25 cellular contexts compared by ENCODE assay signal in the genomic region with DNA sequence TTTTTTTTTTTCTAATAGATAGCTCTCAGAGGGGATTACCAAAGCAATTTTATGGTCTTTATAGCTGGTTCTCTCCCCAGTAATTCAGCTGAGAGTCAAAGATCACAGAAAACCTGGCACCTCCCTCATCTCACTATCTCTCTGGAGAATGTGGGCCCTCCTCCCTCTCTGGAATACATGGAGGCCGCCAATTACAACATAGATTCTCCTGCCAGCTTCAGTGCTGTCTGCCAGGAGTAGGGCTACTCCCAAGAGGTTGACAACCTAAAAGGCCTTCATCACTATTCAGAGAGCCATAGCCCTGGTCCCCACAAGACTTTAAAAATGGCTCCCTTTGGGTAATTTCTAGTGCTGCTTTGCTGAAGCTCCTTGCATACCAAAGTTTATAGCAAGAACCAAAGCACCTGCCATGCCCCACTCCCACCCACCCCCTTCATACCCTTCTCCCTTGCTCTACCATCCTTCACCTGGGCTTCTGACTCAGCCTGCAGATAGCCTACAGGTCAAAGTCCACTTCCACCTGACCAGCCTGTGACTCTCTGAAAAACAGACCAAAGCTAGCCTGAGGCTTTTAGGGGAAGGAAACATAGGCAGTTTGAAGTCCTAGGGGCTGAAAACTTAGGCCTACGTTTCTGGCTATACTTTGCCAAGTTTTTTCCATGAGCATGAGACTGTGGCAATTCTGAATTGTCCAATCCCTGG.
DNase-seq lines count a peak whose midpoint lies in the region; ATAC-seq and TF ChIP-seq lines count a peak whose summit lies in the region.
"Had no signal": no experiment of that assay in that cellular context is flagged by ENCODE, and none has a peak within 500 bp of the region (broad histone marks: within the 10 kb centered on the region; RNA-seq: fewer than 3 reads in every experiment).

No MANE protein-coding gene starts in this region.

- H3K27me3 Mint-ChIP-seq in activated CD4-positive, alpha-beta memory T cell treated with anti-CD3 and anti-CD28 coated beads for 36 hours: no peaks in the 10 kb centered on the region
- peaks cover 0 to 6% (median 0%) of the 10 kb centered on the region in 5 donors for H3K27me3 Mint-ChIP-seq in naive thymus-derived CD8-positive, alpha-beta T cell

- no peaks in the 10 kb centered on the region for H3K36me3 ChIP-seq in right atrium auricular region
- no peaks in the 10 kb centered on the region for H3K36me3 ChIP-seq in heart left ventricle
- no peaks in the 10 kb centered on the region for H3K36me3 ChIP-seq in uterus
- H3K36me3 ChIP-seq: SJSA1, upper lobe of left lung had no signal

- H3K4me3 Mint-ChIP-seq in activated CD4-positive, alpha-beta memory T cell treated with anti-CD3 and anti-CD28 coated beads for 36 hours: no peak overlapping the region
- H3K4me3 Mint-ChIP-seq in naive thymus-derived CD8-positive, alpha-beta T cell: no peak overlapping the region
- H3K4me3 Mint-ChIP-seq: activated T-cell treated with anti-CD3 and anti-CD28 coated beads, Interleukin-2, amount 50 U/mL, for 4 hours; CD8-positive, alpha-beta T cell; central memory CD8-positive, alpha-beta T cell; GM23338; naive thymus-derived CD4-positive, alpha-beta T cell had no signal

- CTCF ChIA-PET in activated CD4-positive, alpha-beta memory T cell treated with anti-CD3 and anti-CD28 coated beads for 36 hours (lab: Charles Lee): no interaction called here

- POLR2A ChIA-PET in activated CD4-positive, alpha-beta memory T cell treated with anti-CD3 and anti-CD28 coated beads for 36 hours (lab: Charles Lee): no interaction called here
- POLR2A ChIA-PET in naive thymus-derived CD8-positive, alpha-beta T cell (lab: Charles Lee): no interaction called here

- 51 to 66% (median 59%) methylated on average over 2 of the region's 2 CpGs for WGBS in heart left ventricle, 4 donors

- TF ChIP-seq CTCF in right atrium auricular region (IDR thresholded peaks at IDR 0.05) (no peak), heart left ventricle (IDR thresholded peaks at IDR 0.05) (no peak), uterus (IDR thresholded peaks at IDR 0.05) (no peak)

- H3K27ac ChIP-seq in right atrium auricular region (peak overlapping the region in 1 of 2 donors; percentile 58), heart left ventricle (peak overlapping the region in 1 of 12 donors; percentile 33), uterus (peak overlapping the region; percentile 49 to 54)
- H3K27ac ChIP-seq: parathyroid adenoma, SJSA1, upper lobe of left lung had no signal

- peaks cover 0 to 22% of the 10 kb centered on the region in 2 donors for H3K4me1 ChIP-seq in right atrium auricular region
- H3K4me1 ChIP-seq in heart left ventricle: peaks cover 0 to 23% (median 2%) of the 10 kb centered on the region in 12 donors
- H3K4me1 ChIP-seq in uterus: peaks cover 0 to 3% of the 10 kb centered on the region in 2 donors
- H3K4me1 ChIP-seq: parathyroid adenoma, SJSA1, upper lobe of left lung had no signal

- H3K4me3 ChIP-seq in right atrium auricular region (no peak overlapping the region), heart left ventricle (no peak overlapping the region), uterus (no peak overlapping the region)
- H3K4me3 ChIP-seq: GM23338, SJSA1, upper lobe of left lung had no signal

- intact Hi-C loops in Right ventricle myocardium inferior (cut with DNase I): loop anchor here (5.0 kb wide), 1 partner anchor 117 kb away; no protein-coding TSS in a partner anchor
- intact Hi-C loops in heart left ventricle (cut with DNase I): loop anchor here in 2 of 10 donors (10.0 kb wide), 2 partner anchors 104 to 124 kb away; no protein-coding TSS in a partner anchor
- intact Hi-C loops in uterus (cut with DNase I; ENCODE audit: low total_unique reads): no loop called here
- intact Hi-C loops in activated CD4-positive, alpha-beta memory T cell treated with anti-CD3 and anti-CD28 coated beads for 36 hours (cut with micrococcal nuclease): no loop called here

- H3K9me3 ChIP-seq in right atrium auricular region (no peaks in the 10 kb centered on the region), heart left ventricle (no peaks in the 10 kb centered on the region), uterus (no peaks in the 10 kb centered on the region)
- H3K9me3 ChIP-seq: SJSA1, upper lobe of left lung had no signal

- no peaks in the 10 kb centered on the region for H3K9me3 Mint-ChIP-seq in activated CD4-positive, alpha-beta memory T cell treated with anti-CD3 and anti-CD28 coated beads for 36 hours
- peaks cover 0 to 12% (median 0%) of the 10 kb centered on the region in 9 donors for H3K9me3 Mint-ChIP-seq in naive thymus-derived CD8-positive, alpha-beta T cell
- H3K9me3 Mint-ChIP-seq: CD8-positive, alpha-beta T cell; GM23338 had no signal

- peak; percentile 95 for ATAC-seq in Right ventricle myocardium inferior
- peak; percentile 91 to 96 (median 94) for ATAC-seq in heart left ventricle
- no peak for ATAC-seq in naive thymus-derived CD8-positive, alpha-beta T cell
- ATAC-seq: activated T-cell treated with anti-CD3 and anti-CD28 coated beads, Interleukin-2, amount 50 U/mL, for 4 hours; CD8-positive, alpha-beta T cell; GM23338; naive thymus-derived CD4-positive, alpha-beta T cell had no signal

- H3K27me3 ChIP-seq in right atrium auricular region: no peaks in the 10 kb centered on the region
- no peaks in the 10 kb centered on the region for H3K27me3 ChIP-seq in heart left ventricle
- no peaks in the 10 kb centered on the region for H3K27me3 ChIP-seq in uterus
- H3K27me3 ChIP-seq: SJSA1, upper lobe of left lung had no signal

- H3K36me3 Mint-ChIP-seq in activated CD4-positive, alpha-beta memory T cell treated with anti-CD3 and anti-CD28 coated beads for 36 hours: peaks cover 2% of the 10 kb centered on the region
- peaks cover 3 to 14% (median 8%) of the 10 kb centered on the region in 3 donors for H3K36me3 Mint-ChIP-seq in naive thymus-derived CD8-positive, alpha-beta T cell
- H3K36me3 Mint-ChIP-seq: CD8-positive, alpha-beta T cell had no signal

- DNase-seq in Right ventricle myocardium inferior (ENCODE audit: missing footprints) (no peak), right atrium auricular region (ENCODE audit: low spot score) (no peak), heart left ventricle (peak in 4 of 5 donors; percentile 52 to 70 (median 63)), mucosa of gallbladder (ENCODE audit: low spot score) (peak; percentile 47), uterus (peak; percentile 51 to 66)
- no peak for DNase-seq in activated CD4-positive, alpha-beta memory T cell treated with anti-CD3 and anti-CD28 coated beads for 36 hours
- no peak for DNase-seq in effector CD8-positive, alpha-beta T cell (lab: John Stamatoyannopoulos, UW)
- no peak for DNase-seq in naive thymus-derived CD8-positive, alpha-beta T cell
- DNase-seq: activated CD4-positive, alpha-beta T cell treated with anti-CD3 and anti-CD28 coated beads for 1 hour; activated naive CD4-positive, alpha-beta T cell treated with Interleukin-2 at 50 U/mL for 16 hours; activated T-cell treated with anti-CD3 and anti-CD28 coated beads, Interleukin-2, amount 50 U/mL, for 4 hours; AML-193; CD8-positive, alpha-beta T cell; dermis blood vessel endothelial cell; DMS79; glutamatergic neuron; KG1; naive thymus-derived CD4-positive, alpha-beta T cell; NCI-H1436 treated with DMSO at 0.1 percent for 48 hours; NCI-H526; upper lobe of left lung had no signal

- no peak overlapping the region for H3K27ac Mint-ChIP-seq in activated CD4-positive, alpha-beta memory T cell treated with anti-CD3 and anti-CD28 coated beads for 36 hours
- H3K27ac Mint-ChIP-seq in naive thymus-derived CD8-positive, alpha-beta T cell: no peak overlapping the region
- H3K27ac Mint-ChIP-seq: CD8-positive, alpha-beta T cell; GM23338; naive thymus-derived CD4-positive, alpha-beta T cell had no signal

- TF ChIP-seq POLR2A in heart left ventricle (IDR thresholded peaks at IDR 0.05): no peak
- TF ChIP-seq POLR2A in uterus (IDR thresholded peaks at IDR 0.05): no peak

- no peaks in the 10 kb centered on the region for H3K4me1 Mint-ChIP-seq in activated CD4-positive, alpha-beta memory T cell treated with anti-CD3 and anti-CD28 coated beads for 36 hours (ENCODE audit: low read depth)
- H3K4me1 Mint-ChIP-seq in naive thymus-derived CD8-positive, alpha-beta T cell: no peaks in the 10 kb centered on the region
- H3K4me1 Mint-ChIP-seq: central memory CD8-positive, alpha-beta T cell had no signal

Comparison
In these comparisons a context has a peak if more than half of its experiments do, and no peak if none do; other contexts are left out.
1. DNase-seq: peak in heart left ventricle (4 of 5), mucosa of gallbladder (single experiment) and uterus (2 of 2); none in Right ventricle myocardium inferior (single experiment), right atrium auricular region (single experiment), activated CD4-positive, alpha-beta memory T cell treated with anti-CD3 and anti-CD28 coated beads for 36 hours (single experiment), effector CD8-positive, alpha-beta T cell (single experiment) and naive thymus-derived CD8-positive, alpha-beta T cell (0 of 10).
2. ATAC-seq: peak in Right ventricle myocardium inferior (single experiment) and heart left ventricle (4 of 4); none in naive thymus-derived CD8-positive, alpha-beta T cell (0 of 2).